Comparison of ENCODE assay signal across 1 cellular context in genomic region chr9:108057421-108058136, GRCh38.
TF ChIP-seq lines count a peak whose summit lies in the region.

No MANE protein-coding gene starts in this region.

TF ChIP-seq in HCT116, 20 proteins besides CTCF, POLR2A, EP300 and RAD21 (continued from another document):
- TF ChIP-seq REST (IDR thresholded peaks at IDR 0.05; ENCODE audit: low read depth): no peak
- TF ChIP-seq POLR2AphosphoS5 (IDR thresholded peaks at IDR 0.05; ENCODE audit: low read depth, low read length): peak; percentile 61; the same call in 1 of the 2 replicates
